Comparison of ENCODE assay signal across 14 cellular contexts in the genomic region with DNA sequence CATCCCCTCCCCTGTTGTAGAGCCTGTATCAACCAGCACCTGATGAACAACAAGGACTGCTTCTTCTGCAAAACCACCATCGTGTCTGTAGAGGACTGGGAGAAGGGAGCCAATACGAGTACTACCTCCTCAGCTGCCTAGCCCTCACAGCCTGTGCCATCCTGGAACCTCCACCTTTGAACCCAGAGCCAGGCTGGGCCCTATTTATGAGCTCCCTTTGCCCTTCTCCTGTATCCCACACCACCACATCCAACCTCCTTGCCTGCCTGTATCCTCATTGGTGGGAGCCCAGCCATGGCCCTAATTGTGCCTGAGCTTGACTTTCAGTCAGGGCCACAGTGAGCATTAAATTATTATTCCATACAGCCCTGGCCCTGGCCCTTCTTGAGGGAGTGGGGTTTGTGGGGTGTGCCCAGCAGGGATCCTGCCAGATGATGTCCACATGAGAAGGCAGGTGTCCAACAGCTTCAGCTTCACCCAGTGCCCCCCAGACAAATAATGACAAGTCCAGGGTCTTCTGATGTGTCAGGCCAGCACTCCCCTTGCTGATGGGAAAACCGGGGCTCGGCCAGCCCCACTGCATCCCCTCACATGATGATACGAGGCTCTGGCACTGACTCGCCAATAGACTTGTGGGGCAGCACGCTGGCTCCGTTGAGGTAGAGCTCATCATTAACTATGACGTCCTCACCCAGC. TPM values are rescaled to one million over a fixed set of nuclear protein-coding genes. Genes with fewer than 3 reads are reported as not detected.
DNase-seq lines count a peak whose midpoint lies in the region; ATAC-seq and TF ChIP-seq lines count a peak whose summit lies in the region.
"Had no signal": no experiment of that assay in that cellular context is flagged by ENCODE, and none has a peak within 500 bp of the region (broad histone marks: within the 10 kb centered on the region; RNA-seq: fewer than 3 reads in every experiment).

No MANE protein-coding gene starts in this region.

- TF ChIP-seq CTCF in 22Rv1 (IDR thresholded peaks at IDR 0.05) (no peak), mesothelial cell of epicardium (IDR thresholded peaks at IDR 0.05; ENCODE audit: unreplicated experiment) (no peak), testis (IDR thresholded peaks at IDR 0.05) (no peak)
- no peak for TF ChIP-seq CTCF in CD4-positive, alpha-beta T cell (IDR thresholded peaks at IDR 0.05)

- no peak for ATAC-seq in CD4-positive, alpha-beta T cell (ENCODE audit: poor library complexity)
- ATAC-seq in activated T-cell treated with anti-CD3 and anti-CD28 coated beads, Interleukin-2, amount 50 U/mL, for 4 hours, result no peak

- H3K4me3 ChIP-seq in testis, result no peak overlapping the region
- H3K4me3 ChIP-seq: sigmoid colon, SJSA1 had no signal

- WGBS in testis, 2 donors, result 79 to 83% methylated on average over 2 to 9 of the region's 9 CpGs

- peaks cover 25% of the 10 kb centered on the region for H3K4me1 ChIP-seq in testis

- H3K4me3 Mint-ChIP-seq in CD4-positive, alpha-beta T cell, result peak overlapping the region; percentile 59
- H3K4me3 Mint-ChIP-seq in activated T-cell treated with anti-CD3 and anti-CD28 coated beads, Interleukin-2, amount 50 U/mL, for 4 hours, result peak overlapping the region; percentile 4
- H3K4me3 Mint-ChIP-seq in mesothelial cell of epicardium, result peak overlapping the region; percentile 29

- peaks cover 31% of the 10 kb centered on the region for H3K36me3 Mint-ChIP-seq in CD4-positive, alpha-beta T cell (ENCODE audit: low read depth)
- peaks cover 12% of the 10 kb centered on the region for H3K36me3 Mint-ChIP-seq in activated T-cell treated with anti-CD3 and anti-CD28 coated beads, Interleukin-2, amount 50 U/mL, for 4 hours (ENCODE audit: insufficient read depth)
- H3K36me3 Mint-ChIP-seq in mesothelial cell of epicardium, result no peaks in the 10 kb centered on the region

- in situ Hi-C loops in KBM-7 (cut with MboI; ENCODE audit: low pct_unique_long_range_greater_than_20kb, low sequenced_read_pairs), result no loop called here

- no peaks in the 10 kb centered on the region for H3K9me3 ChIP-seq in CD4-positive, alpha-beta T cell (ENCODE audit: control insufficient read depth, low read length)
- H3K9me3 ChIP-seq in testis, result no peaks in the 10 kb centered on the region
- H3K9me3 ChIP-seq: sigmoid colon, SJSA1, stomach had no signal

- no peak for TF ChIP-seq POLR2A in testis (IDR thresholded peaks at IDR 0.05)

- H3K36me3 ChIP-seq in testis (ENCODE audit: low read depth, missing control alignments), result no peaks in the 10 kb centered on the region

- DNase-seq in CD4-positive, alpha-beta T cell, result no peak
- no peak for DNase-seq in activated T-cell treated with anti-CD3 and anti-CD28 coated beads, Interleukin-2, amount 50 U/mL, for 4 hours
- no peak for DNase-seq in mesothelial cell of epicardium (ENCODE audit: low spot score in 2 of 2, unreplicated experiment in 2 of 2)
- DNase-seq in KBM-7, result no peak
- DNase-seq in SIG-M5 treated with dmso at 0.1 percent for 504 hours (lab: John Stamatoyannopoulos, UW; ENCODE audit: unreplicated experiment), result no peak
- no peak for DNase-seq in testis
- DNase-seq: kidney, NCI-H2107, sigmoid colon, stomach had no signal

- H3K9me3 Mint-ChIP-seq in CD4-positive, alpha-beta T cell, result no peaks in the 10 kb centered on the region
- no peaks in the 10 kb centered on the region for H3K9me3 Mint-ChIP-seq in activated T-cell treated with anti-CD3 and anti-CD28 coated beads, Interleukin-2, amount 50 U/mL, for 4 hours
- no peaks in the 10 kb centered on the region for H3K9me3 Mint-ChIP-seq in mesothelial cell of epicardium

- CTCF ChIA-PET in CD4-positive, alpha-beta T cell (lab: Charles Lee), result interaction anchor here (1.2 kb wide), 1 partner anchor 18 kb away, joined by 3 read pairs; no protein-coding TSS in a partner anchor

- intact Hi-C loops in CD4-positive, alpha-beta T cell (cut with DNase I, micrococcal nuclease), result no loop called here
- intact Hi-C loops in testis (cut with DNase I; ENCODE audit: low total_unique reads), result no loop called here

- peak overlapping the region; percentile 93 for H3K27ac Mint-ChIP-seq in CD4-positive, alpha-beta T cell
- no peak overlapping the region for H3K27ac Mint-ChIP-seq in mesothelial cell of epicardium

- H3K27ac ChIP-seq in 22Rv1 (peak overlapping the region; percentile 97), testis (no peak overlapping the region)
- H3K27ac ChIP-seq in CD4-positive, alpha-beta T cell (ENCODE audit: low read depth, low read length), result no peak overlapping the region
- H3K27ac ChIP-seq: C4-2B, SJSA1 had no signal

- POLR2A ChIA-PET in CD4-positive, alpha-beta T cell (lab: Charles Lee), result interaction anchor here (0.6 to 3.9 kb wide), 3 partner anchors 66 to 226 kb away, joined by 3 to 18 read pairs (median 3); partner anchors contain the start of gene IP6K1

- H3K4me1 Mint-ChIP-seq in CD4-positive, alpha-beta T cell (ENCODE audit: low read depth), result peaks cover 48% of the 10 kb centered on the region
- peaks cover 35% of the 10 kb centered on the region for H3K4me1 Mint-ChIP-seq in activated T-cell treated with anti-CD3 and anti-CD28 coated beads, Interleukin-2, amount 50 U/mL, for 4 hours (ENCODE audit: low read depth)
- H3K4me1 Mint-ChIP-seq in mesothelial cell of epicardium, result peaks cover 26% of the 10 kb centered on the region

- H3K27me3 ChIP-seq in CD4-positive, alpha-beta T cell (ENCODE audit: control insufficient read depth, insufficient read depth, low read length), result no peaks in the 10 kb centered on the region
- no peaks in the 10 kb centered on the region for H3K27me3 ChIP-seq in testis
- H3K27me3 ChIP-seq: sigmoid colon, SJSA1, stomach had no signal

- no peaks in the 10 kb centered on the region for H3K27me3 Mint-ChIP-seq in CD4-positive, alpha-beta T cell
- no peaks in the 10 kb centered on the region for H3K27me3 Mint-ChIP-seq in activated T-cell treated with anti-CD3 and anti-CD28 coated beads, Interleukin-2, amount 50 U/mL, for 4 hours (ENCODE audit: low read depth)
- peaks cover 2% of the 10 kb centered on the region for H3K27me3 Mint-ChIP-seq in mesothelial cell of epicardium (ENCODE audit: low read depth)

RNA-seq across cellular contexts. Expression of gene AMIGO3, which starts 1.8 kb away (rescaled TPM):
- total RNA-seq in CD4-positive, alpha-beta T cell, result 1 to 10 TPM in 1 of 2 experiments, under 1 TPM in 1; 0.82 to 1.3 TPM
- total RNA-seq in activated T-cell treated with anti-CD3 and anti-CD28 coated beads, Interleukin-2, amount 50 U/mL, for 4 hours, result under 1 TPM in 1 of 3 donors, not detected in 2; 0.11 TPM
- total RNA-seq in mesothelial cell of epicardium (0.78 to 0.95 TPM in 2 of 3 replicates, not detected in the other), testis (10 to 100 TPM in 1 of 2 donors, 1 to 10 TPM in 1; 8.8 to 14.8 TPM)
- 3.0 TPM for polyA plus RNA-seq in testis (ENCODE audit: insufficient read depth, low read depth, low replicate concordance)
- total RNA-seq: H4, kidney had no signal

RNA-seq across cellular contexts. Expression of gene GMPPB, which starts 2.4 kb away (rescaled TPM):
- total RNA-seq in CD4-positive, alpha-beta T cell, result 10 to 100 TPM; 39.0 to 41.4 TPM
- 10 to 100 TPM; 67.0 to 71.8 (median 67.4) TPM for total RNA-seq in activated T-cell treated with anti-CD3 and anti-CD28 coated beads, Interleukin-2, amount 50 U/mL, for 4 hours
- total RNA-seq in mesothelial cell of epicardium (32.3 to 33.9 TPM (median 32.7 TPM) in 3 replicates), testis (10 to 100 TPM; 15.7 to 23.4 TPM)
- 16.8 TPM for polyA plus RNA-seq in testis (ENCODE audit: insufficient read depth, low read depth, low replicate concordance)

RNA-seq across cellular contexts. Expression of gene RNF123, which starts 32.0 kb away (rescaled TPM):
- 10 to 100 TPM; 28.8 to 29.7 TPM for total RNA-seq in CD4-positive, alpha-beta T cell
- 10 to 100 TPM; 34.0 to 41.4 (median 35.4) TPM for total RNA-seq in activated T-cell treated with anti-CD3 and anti-CD28 coated beads, Interleukin-2, amount 50 U/mL, for 4 hours
- total RNA-seq in mesothelial cell of epicardium, result 57.3 to 59.2 TPM (median 57.5 TPM) in 3 replicates
- total RNA-seq in testis, result 10 to 100 TPM; 72.4 to 79.7 TPM
- polyA plus RNA-seq in testis (ENCODE audit: insufficient read depth, low read depth, low replicate concordance), result 54.7 TPM

RNA-seq across cellular contexts. Expression of gene MST1, which starts 32.0 kb away (rescaled TPM):
- 1 to 10 TPM; 7.8 TPM for total RNA-seq in CD4-positive, alpha-beta T cell
- 1 to 10 TPM; 4.1 to 5.7 (median 4.7) TPM for total RNA-seq in activated T-cell treated with anti-CD3 and anti-CD28 coated beads, Interleukin-2, amount 50 U/mL, for 4 hours
- total RNA-seq in mesothelial cell of epicardium (101 to 109 TPM (median 103 TPM) in 3 replicates), testis (10 to 100 TPM; 60.3 to 67.1 TPM)
- 73.4 TPM for polyA plus RNA-seq in testis (ENCODE audit: insufficient read depth, low read depth, low replicate concordance)

RNA-seq across cellular contexts. Expression of gene APEH, which starts 47.2 kb away (rescaled TPM):
- 10 to 100 TPM; 44.3 to 45.5 TPM for total RNA-seq in CD4-positive, alpha-beta T cell
- total RNA-seq in activated T-cell treated with anti-CD3 and anti-CD28 coated beads, Interleukin-2, amount 50 U/mL, for 4 hours, result 100 to 1,000 TPM; 129 to 183 (median 171) TPM
- total RNA-seq in mesothelial cell of epicardium (111 to 118 TPM (median 115 TPM) in 3 replicates), testis (10 to 100 TPM; 76.7 to 94.5 TPM)
- 72.3 TPM for polyA plus RNA-seq in testis (ENCODE audit: insufficient read depth, low read depth, low replicate concordance)

Comparison
In these comparisons a context has a peak if more than half of its experiments do, and no peak if none do; other contexts are left out.
1. H3K4me3 Mint-ChIP-seq: peak in every context shown above with its lines; median percentile 59 in CD4-positive, alpha-beta T cell; 29 in mesothelial cell of epicardium; 4 in activated T-cell treated with anti-CD3 and anti-CD28 coated beads, Interleukin-2, amount 50 U/mL, for 4 hours.